Comparison of ENCODE assay signal across 12 cellular contexts in genomic region chr5:135028791-135029467, GRCh38. TPM values are rescaled to one million over a fixed set of nuclear protein-coding genes. Genes with fewer than 3 reads are reported as not detected.
DNase-seq lines count a peak whose midpoint lies in the region; ATAC-seq and TF ChIP-seq lines count a peak whose summit lies in the region.
"Had no signal": no experiment of that assay in that cellular context is flagged by ENCODE, and none has a peak within 500 bp of the region (broad histone marks: within the 10 kb centered on the region; RNA-seq: fewer than 3 reads in every experiment).

No MANE protein-coding gene starts in this region.

- no peaks in the 10 kb centered on the region for H3K36me3 Mint-ChIP-seq in CD8-positive, alpha-beta T cell
- H3K36me3 Mint-ChIP-seq in IgD-negative memory B cell = no peaks in the 10 kb centered on the region
- H3K36me3 Mint-ChIP-seq: CD4-positive, CD25-positive, alpha-beta regulatory T cell had no signal

- ATAC-seq in CD8-positive, alpha-beta T cell = no peak

- CTCF ChIA-PET in CD8-positive, alpha-beta T cell (lab: Charles Lee) = no interaction called here

- no peaks in the 10 kb centered on the region for H3K9me3 ChIP-seq in CD8-positive, alpha-beta T cell (ENCODE audit: low read length)
- no peaks in the 10 kb centered on the region for H3K9me3 ChIP-seq in mucosa of stomach (ENCODE audit: control insufficient read depth, low read length)

- peaks cover 26% of the 10 kb centered on the region for H3K27me3 ChIP-seq in CD8-positive, alpha-beta T cell (ENCODE audit: insufficient read depth, low read length)
- peaks cover 32% of the 10 kb centered on the region for H3K27me3 ChIP-seq in mucosa of stomach (ENCODE audit: control insufficient read depth, insufficient read depth, low read length)

- POLR2A ChIA-PET in CD8-positive, alpha-beta T cell (lab: Charles Lee) = interaction anchor here (0.9 kb wide), 1 partner anchor 1887 kb away, joined by 4 read pairs; no protein-coding TSS in a partner anchor

- H3K4me1 ChIP-seq in CD8-positive, alpha-beta T cell (ENCODE audit: insufficient read depth, low read length) = peaks cover 25% of the 10 kb centered on the region
- peaks cover 16% of the 10 kb centered on the region for H3K4me1 ChIP-seq in mucosa of stomach (ENCODE audit: control insufficient read depth, insufficient read depth, low read length)

- no peak overlapping the region for H3K27ac ChIP-seq in CD8-positive, alpha-beta T cell (ENCODE audit: low read depth, low read length)

- H3K36me3 ChIP-seq in CD8-positive, alpha-beta T cell (ENCODE audit: insufficient read depth, low read length) = no peaks in the 10 kb centered on the region
- no peaks in the 10 kb centered on the region for H3K36me3 ChIP-seq in mucosa of stomach (ENCODE audit: control insufficient read depth, insufficient read depth, low read length)

- H3K9ac ChIP-seq in mucosa of stomach (ENCODE audit: low read length) = peak overlapping the region; percentile 77

- intact Hi-C loops in CD8-positive, alpha-beta T cell (cut with DNase I, micrococcal nuclease) = no loop called here

- no peak for TF ChIP-seq CTCF in CD8-positive, alpha-beta T cell (IDR thresholded peaks at IDR 0.05)

- no peak for DNase-seq in CD8-positive, alpha-beta T cell
- peak; percentile 24 to 43 for DNase-seq in erythroblast (lab: John Stamatoyannopoulos, UW)
- DNase-seq in C1 segment of cervical spinal cord (lab: John Stamatoyannopoulos, UW) = no peak
- no peak for DNase-seq in NCI-H146 treated with DMSO at 0.1 percent for 48 hours (lab: John Stamatoyannopoulos, UW; ENCODE audit: unreplicated experiment)
- no peak for DNase-seq in epidermal melanocyte (ENCODE audit: insufficient read length, low spot score)
- DNase-seq in SW480 (ENCODE audit: low spot score) = no peak
- DNase-seq: amniotic stem cell; CD4-positive, CD25-positive, alpha-beta regulatory T cell; SW 1271 had no signal

- peaks cover 66% of the 10 kb centered on the region for H3K27me3 Mint-ChIP-seq in CD8-positive, alpha-beta T cell (ENCODE audit: low read depth)
- H3K27me3 Mint-ChIP-seq in IgD-negative memory B cell = peaks cover 59% of the 10 kb centered on the region

- peaks cover 30% of the 10 kb centered on the region for H3K4me1 Mint-ChIP-seq in CD8-positive, alpha-beta T cell (ENCODE audit: low read depth)
- peaks cover 13 to 24% (median 20%) of the 10 kb centered on the region in 3 donors for H3K4me1 Mint-ChIP-seq in IgD-negative memory B cell

- H3K4me3 Mint-ChIP-seq in CD8-positive, alpha-beta T cell = peak overlapping the region; percentile 8
- H3K4me3 Mint-ChIP-seq in IgD-negative memory B cell = peak overlapping the region; percentile 12 to 72 (median 24)

- H3K4me3 ChIP-seq in CD8-positive, alpha-beta T cell (ENCODE audit: low read depth, low read length) = no peak overlapping the region
- no peak overlapping the region for H3K4me3 ChIP-seq in mucosa of stomach (ENCODE audit: low read length)

- no peak for TF ChIP-seq POLR2A in erythroblast (IDR thresholded peaks at IDR 0.05; ENCODE audit: low read length)

- no peak overlapping the region for H3K27ac Mint-ChIP-seq in CD8-positive, alpha-beta T cell
- H3K27ac Mint-ChIP-seq in IgD-negative memory B cell = peak overlapping the region; percentile 64 to 84 (median 74)
- H3K27ac Mint-ChIP-seq: CD4-positive, CD25-positive, alpha-beta regulatory T cell had no signal

- no peaks in the 10 kb centered on the region for H3K9me3 Mint-ChIP-seq in CD8-positive, alpha-beta T cell
- H3K9me3 Mint-ChIP-seq in IgD-negative memory B cell = peaks cover 4 to 5% (median 4%) of the 10 kb centered on the region in 3 donors

RNA-seq across cellular contexts. Expression of gene PITX1, which starts 5.1 kb away (rescaled TPM):
- not detected for total RNA-seq in CD8-positive, alpha-beta T cell
- polyA plus RNA-seq in IgD-negative memory B cell = 0.38 TPM
- total RNA-seq: CD4-positive, CD25-positive, alpha-beta regulatory T cell; glomerular endothelial cell had no signal
- polyA plus RNA-seq: CD4-positive, CD25-positive, alpha-beta regulatory T cell had no signal

Comparison
In these comparisons a context has a peak if more than half of its experiments do, and no peak if none do; other contexts are left out.
1. DNase-seq: peak in erythroblast (2 of 2); none in CD8-positive, alpha-beta T cell (0 of 7), C1 segment of cervical spinal cord (0 of 14), NCI-H146 treated with DMSO at 0.1 percent for 48 hours (single experiment), epidermal melanocyte (single experiment) and SW480 (single experiment).